Comparison of ENCODE assay signal across 24 cellular contexts in genomic region chr11:45248501-45249011, GRCh38. TPM values are rescaled to one million over a fixed set of nuclear protein-coding genes. Genes with fewer than 3 reads are reported as not detected.
DNase-seq lines count a peak whose midpoint lies in the region; ATAC-seq lines count a peak whose summit lies in the region.
"Had no signal": no experiment of that assay in that cellular context is flagged by ENCODE, and none has a peak within 500 bp of the region (broad histone marks: within the 10 kb centered on the region; RNA-seq: fewer than 3 reads in every experiment).

No MANE protein-coding gene starts in this region.

- H3K4me3 ChIP-seq in right cardiac atrium (ENCODE audit: low read length), result no peak overlapping the region
- H3K4me3 ChIP-seq: A549; BLaER1 treated with 17β-estradiol and CSF1 and Interleukin-3, amounts not matched to agents 10 nM and 100 nM; HAP-1 had no signal

- no peaks in the 10 kb centered on the region for H3K27me3 ChIP-seq in right cardiac atrium (ENCODE audit: control insufficient read depth, insufficient read depth)
- H3K27me3 ChIP-seq: BE2C; BLaER1 treated with 17β-estradiol and CSF1 and Interleukin-3, amounts not matched to agents 10 nM and 100 nM had no signal

- H3K9me3 ChIP-seq in right cardiac atrium (ENCODE audit: control insufficient read depth, low read length), result no peaks in the 10 kb centered on the region
- H3K9me3 ChIP-seq: A549; BE2C; BLaER1 treated with 17β-estradiol and CSF1 and Interleukin-3, amounts not matched to agents 10 nM and 100 nM; HAP-1 had no signal

- no peak for ATAC-seq in right cardiac atrium
- ATAC-seq: A549 had no signal

- DNase-seq in NCI-H748 (lab: John Stamatoyannopoulos, UW; ENCODE audit: unreplicated experiment) (peak; percentile 25), NCI-H748 treated with DMSO at 0.1 percent for 48 hours (lab: John Stamatoyannopoulos, UW) (no peak), cardiac septum (ENCODE audit: low spot score) (peak; percentile 51), right cardiac atrium (no peak), NCI-H526 treated with DMSO at 0.1 percent for 48 hours (lab: John Stamatoyannopoulos, UW) (peak; percentile 96), HK-2 (ENCODE audit: unreplicated experiment) (no peak), SW480 (ENCODE audit: low spot score) (no peak)
- DNase-seq: 8988T; ACHN; AML-193; BE2C; Calu3; CD4-positive, alpha-beta T cell; CD8-positive, alpha-beta memory T cell; COR-L47; DMS53; DMS79 treated with DMSO at 0.1 percent for 48 hours; GOT3; HFFc6 had no signal

- H3K4me1 ChIP-seq in right cardiac atrium (ENCODE audit: control insufficient read depth, insufficient read depth, low read length), result peaks cover 3% of the 10 kb centered on the region
- H3K4me1 ChIP-seq: BE2C, HAP-1 had no signal

- 95% methylated on average over 2 of the region's 2 CpGs for WGBS in right cardiac atrium

- H3K27ac ChIP-seq in right cardiac atrium (ENCODE audit: low read length), result no peak overlapping the region
- H3K27ac ChIP-seq: A549; BLaER1 treated with 17β-estradiol and CSF1 and Interleukin-3, amounts not matched to agents 10 nM and 100 nM had no signal

- intact Hi-C loops in cardiac septum (cut with DNase I), result no loop called here
- intact Hi-C loops in right cardiac atrium (cut with DNase I), result no loop called here

RNA-seq across cellular contexts. Expression of gene SYT13, which starts 37.6 kb away (rescaled TPM):
- 1.3 TPM for total RNA-seq in cardiac septum
- total RNA-seq in right cardiac atrium, result 10 to 100 TPM; 15.3 to 28.5 (median 23.6) TPM
- polyA plus RNA-seq in right cardiac atrium, result 12.8 TPM
- total RNA-seq: CD4-positive, alpha-beta T cell; CD8-positive, alpha-beta memory T cell; G401; HFFc6 had no signal
- polyA plus RNA-seq: CD14-positive monocyte; CD8-positive, alpha-beta memory T cell had no signal

Comparison
In these comparisons a context has a peak if more than half of its experiments do, and no peak if none do; other contexts are left out.
1. DNase-seq: peak in NCI-H748 (single experiment), cardiac septum (single experiment) and NCI-H526 treated with DMSO at 0.1 percent for 48 hours (single experiment); none in NCI-H748 treated with DMSO at 0.1 percent for 48 hours (single experiment), right cardiac atrium (0 of 3), HK-2 (single experiment) and SW480 (single experiment).